In genomic region chr7:127532736-127533135, GRCh38 we compare ENCODE assay signal across 26 cellular contexts. TPM values are rescaled to one million over a fixed set of nuclear protein-coding genes. Genes with fewer than 3 reads are reported as not detected.
DNase-seq lines count a peak whose midpoint lies in the region; ATAC-seq, FAIRE-seq and TF ChIP-seq lines count a peak whose summit lies in the region.
"Had no signal": no experiment of that assay in that cellular context is flagged by ENCODE, and none has a peak within 500 bp of the region (broad histone marks: within the 10 kb centered on the region; RNA-seq: fewer than 3 reads in every experiment).

No MANE protein-coding gene starts in this region.

- ATAC-seq in HepG2: no peak
- ATAC-seq in right lobe of liver: no peak
- ATAC-seq in SK-N-SH treated with all-trans-retinoic acid at 6 μM for 48 hours: peak; percentile 57
- ATAC-seq: GM23338, PC-3 had no signal

- H3K4me1 ChIP-seq in HepG2 (ENCODE audit: insufficient read depth, low read length) (no peaks in the 10 kb centered on the region), right lobe of liver (peaks cover 0 to 5% (median 0%) of the 10 kb centered on the region in 4 donors), prostate gland (replicated peaks) (no peaks in the 10 kb centered on the region)
- H3K4me1 ChIP-seq: BLaER1 treated with 17β-estradiol and CSF1 and Interleukin-3, amounts not matched to agents 10 nM and 100 nM had no signal

- BruUV-seq in HepG2 (replicated peaks; lab: Mats Ljungman, UMichigan): no TSS peak

- intact Hi-C loops in HepG2 (cut with micrococcal nuclease; ENCODE audit: unreplicated experiment) (no loop called here), right lobe of liver (cut with DNase I) (no loop called here), prostate gland (cut with DNase I) (no loop called here)

- POLR2A ChIA-PET in HepG2 (lab: Yijun Ruan, JAX): no interaction called here

- DNase-seq in HepG2 (ENCODE audit: low spot score) (no peak), right lobe of liver (no peak), fibroblast of villous mesenchyme (ENCODE audit: low read depth) (peak; percentile 13), NCI-H2196 (lab: John Stamatoyannopoulos, UW; ENCODE audit: unreplicated experiment) (no peak), prostate gland (ENCODE audit: low spot score) (no peak)
- DNase-seq in activated CD4-positive, CD25-positive, alpha-beta regulatory T cell treated with anti-CD3 and anti-CD28 coated beads, Interleukin-2, amount 50 U/mL, for 72 hours: no peak
- DNase-seq: 8988T; AML-193; CD4-positive, alpha-beta T cell; H9; KG1; NCI-H1092; NCI-H1417 treated with DMSO at 0.1 percent for 48 hours; NCI-H187; NCI-H2171 treated with DMSO at 0.1 percent for 48 hours; NCI-H446; NCI-H524 treated with DMSO at 0.1 percent for 48 hours; NCI-H774; NK-92 treated with Interleukin-12 subunit alpha and Interleukin-12 subunit beta, amount 100 ng/mL, for 24 hours; PC-3 had no signal

- H4K20me1 ChIP-seq in HepG2 (ENCODE audit: insufficient read depth, low read length): no peaks in the 10 kb centered on the region
- H4K20me1 ChIP-seq: BLaER1 treated with 17β-estradiol and CSF1 and Interleukin-3, amounts not matched to agents 10 nM and 100 nM had no signal

- CTCF ChIA-PET in HepG2 (lab: Yijun Ruan, JAX; ENCODE audit: low intra/inter-chr PET ratio, low total read pairs): no interaction called here

- TF ChIP-seq CTCF in HepG2 (CRISPR knock-in tag; IDR thresholded peaks at IDR 0.05): no peak
- TF ChIP-seq CTCF in right lobe of liver (IDR thresholded peaks at IDR 0.05): no peak
- TF ChIP-seq CTCF in fibroblast of villous mesenchyme (IDR thresholded peaks at IDR 0.05; ENCODE audit: insufficient read depth, low read depth, low read length): no peak
- TF ChIP-seq CTCF in prostate gland (IDR thresholded peaks at IDR 0.05): no peak

- peaks cover 0 to 11% of the 10 kb centered on the region in 2 experiments; a peak in 1 of 5 replicates for H3K27me3 ChIP-seq in HepG2 (ENCODE audit: control insufficient read depth in 1 of 2, insufficient read depth in 2 of 2, low read length in 2 of 2)
- H3K27me3 ChIP-seq in right lobe of liver: no peaks in the 10 kb centered on the region
- no peaks in the 10 kb centered on the region for H3K27me3 ChIP-seq in prostate gland (replicated peaks; ENCODE audit: insufficient read depth)
- H3K27me3 ChIP-seq: BLaER1 treated with 17β-estradiol and CSF1 and Interleukin-3, amounts not matched to agents 10 nM and 100 nM had no signal

- H3K4me2 ChIP-seq in HepG2 (ENCODE audit: low read depth, low read length): no peak overlapping the region
- H3K4me2 ChIP-seq: BLaER1 treated with 17β-estradiol and CSF1 and Interleukin-3, amounts not matched to agents 10 nM and 100 nM; GM23338 had no signal

- H3K9me3 ChIP-seq in HepG2 (ENCODE audit: low read length): no peaks in the 10 kb centered on the region
- H3K9me3 ChIP-seq in right lobe of liver: no peaks in the 10 kb centered on the region
- H3K9me3 ChIP-seq in prostate gland: no peaks in the 10 kb centered on the region

- TF ChIP-seq POLR2A in HepG2 (IDR thresholded peaks at IDR 0.05; ENCODE audit: insufficient read depth in 1 of 2, low read depth in 2 of 2, low read length in 2 of 2) (no peak), right lobe of liver (IDR thresholded peaks at IDR 0.05) (no peak), prostate gland (IDR thresholded peaks at IDR 0.05) (no peak)

- in situ Hi-C loops in HepG2 (cut with HindIII; ENCODE audit: extremely low pct_ligation_motif_present, low pct_unique_long_range_greater_than_20kb): no loop called here

- H3K9ac ChIP-seq in HepG2 (ENCODE audit: insufficient read depth, low read depth, low read length): no peak overlapping the region
- H3K9ac ChIP-seq: BLaER1 treated with 17β-estradiol and CSF1 and Interleukin-3, amounts not matched to agents 10 nM and 100 nM had no signal

- H2AFZ ChIP-seq in HepG2 (ENCODE audit: low read length): no peak overlapping the region
- H2AFZ ChIP-seq: GM23338 had no signal

- no peak for TF ChIP-seq EP300 in HepG2 (IDR thresholded peaks at IDR 0.05; ENCODE audit: low read depth in 2 of 2, low read length in 2 of 2)
- no peak for TF ChIP-seq EP300 in HepG2 (CRISPR knock-in tag; IDR thresholded peaks at IDR 0.05; ENCODE audit: borderline replicate concordance)

- no peak overlapping the region for H3K4me3 ChIP-seq in HepG2 (replicated peaks in 1 of 3; ENCODE audit: insufficient read depth in 1 of 3, low read depth in 2 of 3, low read length in 3 of 3)
- H3K4me3 ChIP-seq in right lobe of liver: no peak overlapping the region
- no peak overlapping the region for H3K4me3 ChIP-seq in fibroblast of villous mesenchyme (ENCODE audit: low read depth, low read length)
- H3K4me3 ChIP-seq in prostate gland: no peak overlapping the region
- H3K4me3 ChIP-seq: BLaER1 treated with 17β-estradiol and CSF1 and Interleukin-3, amounts not matched to agents 10 nM and 100 nM; GM23338 had no signal

- H3K27ac ChIP-seq in HepG2 (ENCODE audit: extremely low read length, insufficient read depth, low read length): no peak overlapping the region
- no peak overlapping the region for H3K27ac ChIP-seq in right lobe of liver
- no peak overlapping the region for H3K27ac ChIP-seq in prostate gland
- H3K27ac ChIP-seq: BLaER1 treated with 17β-estradiol and CSF1 and Interleukin-3, amounts not matched to agents 10 nM and 100 nM had no signal

- no peak for TF ChIP-seq RAD21 in HepG2 (CRISPR knock-in tag; IDR thresholded peaks at IDR 0.05)

- no peaks in the 10 kb centered on the region for H3K79me2 ChIP-seq in HepG2 (ENCODE audit: insufficient read depth, low read length)

- H3K36me3 ChIP-seq in HepG2 (replicated peaks in 1 of 2; ENCODE audit: control insufficient read depth in 1 of 2, insufficient read depth in 2 of 2, low read length in 2 of 2) (no peaks in the 10 kb centered on the region), right lobe of liver (no peaks in the 10 kb centered on the region), prostate gland (no peaks in the 10 kb centered on the region)
- H3K36me3 ChIP-seq: BLaER1 treated with 17β-estradiol and CSF1 and Interleukin-3, amounts not matched to agents 10 nM and 100 nM had no signal

- FAIRE-seq in HepG2 (lab: Jason Lieb, UNC): no peak
- FAIRE-seq: D721Med, G401.6, HTR-8/SVneo had no signal

TF ChIP-seq in SK-N-SH treated with all-trans-retinoic acid at 6 μM for 48 hours, 23 proteins besides CTCF, POLR2A, EP300 and RAD21 (continues in another document):
- peak; percentile 72 for TF ChIP-seq ISL1 (CRISPR knock-in tag; IDR thresholded peaks at IDR 0.05)

RNA-seq across cellular contexts. Expression of gene GCC1, which starts 52.7 kb away (rescaled TPM):
- total RNA-seq in HepG2 (2016; rRNA removed; fragmentation: Illumina TruSeq; extraction: Trizol): 15.3 and 17.4 TPM in 2 replicates
- total RNA-seq in HepG2 (2016; cell fraction: cytosol; rRNA removed; fragmentation: Illumina TruSeq; extraction: Trizol; ENCODE audit: low read depth): 1.1 and 1.3 TPM in 2 replicates
- 15.1 and 16.2 TPM in 2 replicates for total RNA-seq in HepG2 (2016; cell fraction: insoluble cytoplasmic fraction; rRNA removed; fragmentation: Illumina TruSeq; extraction: Trizol)
- 5.5 and 6.0 TPM in 2 replicates for total RNA-seq in HepG2 (2016; cell fraction: membrane; rRNA removed; fragmentation: Illumina TruSeq; extraction: Trizol)
- total RNA-seq in HepG2 (2016; cell fraction: nucleus; rRNA removed; fragmentation: Illumina TruSeq; extraction: Trizol): 11.1 and 12.7 TPM in 2 replicates
- 2.5 and 3.7 TPM in 2 replicates for polyA plus RNA-seq in HepG2 (2011; rRNA removed)
- 2.9 and 3.6 TPM in 2 replicates for polyA plus RNA-seq in HepG2 (2011; cell fraction: cytosol; rRNA removed)
- polyA plus RNA-seq in HepG2 (2011; cell fraction: nucleus; rRNA removed): 3.9 and 4.0 TPM in 2 replicates
- 6.1 and 8.3 TPM in 2 replicates for polyA plus RNA-seq in HepG2 (2012)
- 0.40 and 0.53 TPM in 2 replicates for polyA plus RNA-seq in HepG2 (2016; cell fraction: cytosol; fragmentation: Illumina TruSeq; extraction: Trizol; ENCODE audit: low read depth)
- 9.9 TPM in 2 replicates for polyA plus RNA-seq in HepG2 (2016; cell fraction: insoluble cytoplasmic fraction; fragmentation: Illumina TruSeq; extraction: Trizol; ENCODE audit: low read depth)
- 2.0 TPM in 2 replicates for polyA plus RNA-seq in HepG2 (2016; cell fraction: membrane; fragmentation: Illumina TruSeq; extraction: Trizol; ENCODE audit: low read depth)
- polyA plus RNA-seq in HepG2 (2016; cell fraction: nucleus; fragmentation: Illumina TruSeq; extraction: Trizol; ENCODE audit: insufficient read depth, low read depth): 7.0 and 7.4 TPM in 2 replicates
- 9.4 and 12.7 TPM in 2 replicates for polyA minus RNA-seq in HepG2 (2011; rRNA and poly(A)+ RNA removed; ENCODE audit: low replicate concordance)
- polyA minus RNA-seq in HepG2 (2011; cell fraction: cytosol; rRNA and poly(A)+ RNA removed): 4.7 and 7.7 TPM in 2 replicates
- 12.1 and 12.8 TPM in 2 replicates for polyA minus RNA-seq in HepG2 (2011; cell fraction: nucleus; rRNA and poly(A)+ RNA removed)
- total RNA-seq in right lobe of liver: 10 to 100 TPM in 3 of 6 experiments, 1 to 10 TPM in 3; 9.4 to 11.7 (median 10.0) TPM
- 17.1 and 19.0 TPM in 2 replicates for total RNA-seq in fibroblast of villous mesenchyme
- total RNA-seq in prostate gland: 10 to 100 TPM; 22.5 to 32.3 TPM

RNA-seq across cellular contexts. Expression of gene ARF5, which starts 55.5 kb away (rescaled TPM):
- 91.4 and 109 TPM in 2 replicates for total RNA-seq in HepG2 (2016; rRNA removed; fragmentation: Illumina TruSeq; extraction: Trizol)
- total RNA-seq in HepG2 (2016; cell fraction: cytosol; rRNA removed; fragmentation: Illumina TruSeq; extraction: Trizol; ENCODE audit: low read depth): 58.0 and 67.8 TPM in 2 replicates
- 93.2 and 123 TPM in 2 replicates for total RNA-seq in HepG2 (2016; cell fraction: insoluble cytoplasmic fraction; rRNA removed; fragmentation: Illumina TruSeq; extraction: Trizol)
- 81.4 and 93.0 TPM in 2 replicates for total RNA-seq in HepG2 (2016; cell fraction: membrane; rRNA removed; fragmentation: Illumina TruSeq; extraction: Trizol)
- total RNA-seq in HepG2 (2016; cell fraction: nucleus; rRNA removed; fragmentation: Illumina TruSeq; extraction: Trizol): 56.8 and 68.2 TPM in 2 replicates
- 135 and 140 TPM in 2 replicates for polyA plus RNA-seq in HepG2 (2011; rRNA removed)
- 137 and 195 TPM in 2 replicates for polyA plus RNA-seq in HepG2 (2011; cell fraction: cytosol; rRNA removed)
- 91.2 and 100 TPM in 2 replicates for polyA plus RNA-seq in HepG2 (2011; cell fraction: nucleus; rRNA removed)
- 62.4 and 85.6 TPM in 2 replicates for polyA plus RNA-seq in HepG2 (2012)
- polyA plus RNA-seq in HepG2 (2016; cell fraction: cytosol; fragmentation: Illumina TruSeq; extraction: Trizol; ENCODE audit: low read depth): 87.4 and 101 TPM in 2 replicates
- 119 and 134 TPM in 2 replicates for polyA plus RNA-seq in HepG2 (2016; cell fraction: insoluble cytoplasmic fraction; fragmentation: Illumina TruSeq; extraction: Trizol; ENCODE audit: low read depth)
- polyA plus RNA-seq in HepG2 (2016; cell fraction: membrane; fragmentation: Illumina TruSeq; extraction: Trizol; ENCODE audit: low read depth): 90.2 and 107 TPM in 2 replicates
- polyA plus RNA-seq in HepG2 (2016; cell fraction: nucleus; fragmentation: Illumina TruSeq; extraction: Trizol; ENCODE audit: insufficient read depth, low read depth): 144 and 151 TPM in 2 replicates
- polyA minus RNA-seq in HepG2 (2011; rRNA and poly(A)+ RNA removed; ENCODE audit: low replicate concordance): 60.5 and 88.3 TPM in 2 replicates
- polyA minus RNA-seq in HepG2 (2011; cell fraction: cytosol; rRNA and poly(A)+ RNA removed): 29.7 and 35.1 TPM in 2 replicates
- polyA minus RNA-seq in HepG2 (2011; cell fraction: nucleus; rRNA and poly(A)+ RNA removed): 20.3 and 21.4 TPM in 2 replicates
- total RNA-seq in right lobe of liver: 100 to 1,000 TPM in 1 of 6 experiments, 10 to 100 TPM in 5; 51.7 to 105 (median 60.8) TPM
- total RNA-seq in fibroblast of villous mesenchyme: 75.6 and 83.1 TPM in 2 replicates
- total RNA-seq in prostate gland: 100 to 1,000 TPM; 194 to 218 TPM
